Comparison of ENCODE assay signal across 8 cellular contexts in genomic region chr19:58003153-58003828, GRCh38. TPM values are rescaled to one million over a fixed set of nuclear protein-coding genes. Genes with fewer than 3 reads are reported as not detected.
DNase-seq lines count a peak whose midpoint lies in the region; ATAC-seq, FAIRE-seq and TF ChIP-seq lines count a peak whose summit lies in the region.

No MANE protein-coding gene starts in this region.

- H2AFZ ChIP-seq in DND-41 (ENCODE audit: low read depth, low read length): peak overlapping the region; percentile 98
- H2AFZ ChIP-seq in fibroblast of lung (ENCODE audit: low read length): peak overlapping the region; percentile 91
- peak overlapping the region; percentile 99 for H2AFZ ChIP-seq in osteoblast (ENCODE audit: low read length)

- no peak for FAIRE-seq in H54 (lab: Jason Lieb, UNC)
- FAIRE-seq in GM12892 (lab: Jason Lieb, UNC): no peak

- H3K36me3 ChIP-seq in DND-41 (ENCODE audit: insufficient read depth, low read length) (peaks cover 77% of the 10 kb centered on the region), Panc1 (ENCODE audit: control insufficient read depth, insufficient read depth, low read length) (peaks cover 3% of the 10 kb centered on the region; the same call in 1 of the 2 replicates), fibroblast of lung (ENCODE audit: control insufficient read depth, insufficient read depth, low read length) (peaks cover 21% of the 10 kb centered on the region), osteoblast (ENCODE audit: insufficient read depth, low read length) (peaks cover 47% of the 10 kb centered on the region)

- H3K9me3 ChIP-seq in DND-41 (ENCODE audit: insufficient read depth, low read length, severe bottlenecking): peaks cover 51% of the 10 kb centered on the region
- H3K9me3 ChIP-seq in Panc1 (ENCODE audit: control insufficient read depth, insufficient read depth, low read depth, low read length): peaks cover 58% of the 10 kb centered on the region; the same call in 1 of the 2 replicates
- H3K9me3 ChIP-seq in fibroblast of lung (ENCODE audit: control insufficient read depth, insufficient read depth, low read depth, low read length): peaks cover 5% of the 10 kb centered on the region
- H3K9me3 ChIP-seq in osteoblast (ENCODE audit: low read depth, low read length): peaks cover 3% of the 10 kb centered on the region

- intact Hi-C loops in Panc1 (cut with micrococcal nuclease; ENCODE audit: unreplicated experiment): no loop called here

- POLR2A ChIA-PET in Panc1 (lab: Charles Lee): interaction anchor here (0.5 kb wide), 1 partner anchor 151 kb away, joined by 5 read pairs; no protein-coding TSS in a partner anchor

- H3K27me3 ChIP-seq in DND-41 (ENCODE audit: insufficient read depth, low read length, poor library complexity) (no peaks in the 10 kb centered on the region), Panc1 (ENCODE audit: control insufficient read depth, insufficient read depth, low read length) (no peaks in the 10 kb centered on the region), fibroblast of lung (ENCODE audit: control insufficient read depth, insufficient read depth, low read length) (no peaks in the 10 kb centered on the region), osteoblast (ENCODE audit: insufficient read depth, low read length) (no peaks in the 10 kb centered on the region)

- peaks cover 48% of the 10 kb centered on the region for H3K79me2 ChIP-seq in DND-41 (ENCODE audit: insufficient read depth, low read length)
- peaks cover 13% of the 10 kb centered on the region for H3K79me2 ChIP-seq in fibroblast of lung (ENCODE audit: control insufficient read depth, insufficient read depth, low read length)
- H3K79me2 ChIP-seq in osteoblast (ENCODE audit: insufficient read depth, low read length): peaks cover 39% of the 10 kb centered on the region

- CTCF ChIA-PET in Panc1 (lab: Charles Lee): interaction anchor here (0.6 kb wide), 1 partner anchor 149 kb away, joined by 3 read pairs; no protein-coding TSS in a partner anchor

- H3K9ac ChIP-seq in DND-41 (ENCODE audit: low read depth, low read length) (peak overlapping the region; percentile 90), fibroblast of lung (ENCODE audit: insufficient read depth, low read length) (peak overlapping the region; percentile 95)

- in situ Hi-C loops in Panc1 (cut with HindIII; ENCODE audit: low pct_unique_long_range_greater_than_20kb, low sequenced_read_pairs): no loop called here

- DNase-seq in DND-41: no peak
- no peak for DNase-seq in Panc1 (ENCODE audit: low read depth, low spot score)
- DNase-seq in fibroblast of lung (ENCODE audit: low read depth in 2 of 2): peak; percentile 32 to 42
- peak; percentile 67 for DNase-seq in osteoblast (ENCODE audit: insufficient read length, low spot score, missing footprints)
- no peak for DNase-seq in H54 (ENCODE audit: insufficient read length, low spot score)
- DNase-seq in GM12892 (ENCODE audit: insufficient read length): no peak

- peak overlapping the region; percentile 76 to 95; a peak in 3 of 4 replicates for H3K4me3 ChIP-seq in DND-41 (ENCODE audit: low read depth in 1 of 2, low read length in 2 of 2)
- peak overlapping the region; percentile 71 to 90 for H3K4me3 ChIP-seq in Panc1 (ENCODE audit: low read depth in 2 of 2, low read length in 2 of 2)
- peak overlapping the region; percentile 66 to 95 (median 78) for H3K4me3 ChIP-seq in fibroblast of lung (replicated peaks in 1 of 4; ENCODE audit: control extremely low read depth in 1 of 4, insufficient read depth in 1 of 4, low read depth in 3 of 4, low read length in 4 of 4)
- H3K4me3 ChIP-seq in osteoblast (ENCODE audit: insufficient read depth, low read length): peak overlapping the region; percentile 88

- H3K27ac ChIP-seq in DND-41 (ENCODE audit: low read length): peak overlapping the region; percentile 90
- peak overlapping the region; percentile 85 for H3K27ac ChIP-seq in Panc1 (ENCODE audit: low read length)
- H3K27ac ChIP-seq in fibroblast of lung (ENCODE audit: insufficient read depth, low read length): peak overlapping the region; percentile 87
- H3K27ac ChIP-seq in osteoblast (ENCODE audit: low read depth, low read length): peak overlapping the region; percentile 42

- TF ChIP-seq CTCF in DND-41 (IDR thresholded peaks at IDR 0.05; ENCODE audit: borderline replicate concordance, extremely low read depth, low read length, poor library complexity, severe bottlenecking) (no peak), Panc1 (IDR thresholded peaks at IDR 0.05) (no peak), fibroblast of lung (conservative IDR thresholded peaks at IDR 0.05 in 1 of 2, IDR thresholded peaks at IDR 0.05 in 1 of 2; ENCODE audit: low read depth in 1 of 2, low read length in 2 of 2) (no peak), osteoblast (IDR thresholded peaks at IDR 0.05; ENCODE audit: extremely low read depth, low read depth, low read length) (no peak)

- H3K4me1 ChIP-seq in DND-41 (ENCODE audit: insufficient read depth, low read length) (peaks cover 52% of the 10 kb centered on the region), Panc1 (ENCODE audit: control insufficient read depth, insufficient read depth, low read length) (no peaks in the 10 kb centered on the region), fibroblast of lung (ENCODE audit: control insufficient read depth, extremely low read depth, insufficient read depth, low read length) (no peaks in the 10 kb centered on the region), osteoblast (ENCODE audit: insufficient read depth, low read length) (peaks cover 7% of the 10 kb centered on the region)

- no peaks in the 10 kb centered on the region for H4K20me1 ChIP-seq in DND-41 (ENCODE audit: insufficient read depth, low read length)
- no peaks in the 10 kb centered on the region for H4K20me1 ChIP-seq in fibroblast of lung (ENCODE audit: control insufficient read depth, extremely low read depth, insufficient read depth, low read length)
- no peaks in the 10 kb centered on the region for H4K20me1 ChIP-seq in osteoblast (ENCODE audit: insufficient read depth, low read length)

- no peak for TF ChIP-seq POLR2A in H54 (IDR thresholded peaks at IDR 0.05; ENCODE audit: low read depth, low read length)
- no peak for TF ChIP-seq POLR2A in GM12892 (IDR thresholded peaks at IDR 0.05; ENCODE audit: low read depth, low read length)

- BruUV-seq in Panc1 (replicated peaks; lab: Mats Ljungman, UMichigan): no TSS peak

- peak overlapping the region; percentile 91 for H3K4me2 ChIP-seq in DND-41 (ENCODE audit: insufficient read depth, low read length)
- H3K4me2 ChIP-seq in fibroblast of lung (ENCODE audit: extremely low read depth, insufficient read depth, low read length): peak overlapping the region; percentile 90
- H3K4me2 ChIP-seq in osteoblast (ENCODE audit: insufficient read depth, low read length): peak overlapping the region; percentile 98

- ATAC-seq in DND-41 (ENCODE audit: insufficient read depth, low read depth): no peak
- 0 out of 2 replicates have a peak, but pooled peaks have one; percentile 2 for ATAC-seq in Panc1
- no peak for ATAC-seq in GM18907 (IDR thresholded peaks at IDR 0.05; ENCODE audit: unreplicated experiment)
- ATAC-seq in HG03378 (IDR thresholded peaks at IDR 0.05; ENCODE audit: unreplicated experiment): no peak

RNA-seq across cellular contexts. Expression of gene ZNF606, which starts 0.7 kb away (rescaled TPM):
- total RNA-seq in Panc1 (2021; ENCODE audit: unreplicated experiment): 16.1 TPM
- 6.6 TPM for polyA plus RNA-seq in Panc1 (2012; ENCODE audit: insufficient read length)
- total RNA-seq in fibroblast of lung: 14.9 and 17.5 TPM in 2 replicates
- polyA plus RNA-seq in fibroblast of lung: 3.5 and 4.7 TPM in 2 replicates
- polyA plus RNA-seq in fibroblast of lung (2012): 3.3 and 4.0 TPM in 2 replicates
- 2.4 and 2.8 TPM in 2 replicates for polyA minus RNA-seq in fibroblast of lung (ENCODE audit: low replicate concordance)
- total RNA-seq in osteoblast: 16.3 and 17.4 TPM in 2 replicates
- 4.3 TPM for polyA plus RNA-seq in GM12892 (2012; ENCODE audit: missing spikeins)

RNA-seq across cellular contexts. Expression of gene C19orf18, which starts 29.0 kb away (rescaled TPM):
- total RNA-seq in Panc1 (2021; ENCODE audit: unreplicated experiment) (0.98 TPM), fibroblast of lung (0.26 and 0.83 TPM in 2 replicates), osteoblast (0.36 TPM in 1 of 2 replicates, not detected in the other)
- 0.65 TPM for polyA plus RNA-seq in Panc1 (2012; ENCODE audit: insufficient read length)
- polyA plus RNA-seq in fibroblast of lung: 0.09 and 0.17 TPM in 2 replicates
- 0.70 TPM in 1 of 2 replicates, not detected in the other for polyA plus RNA-seq in fibroblast of lung (2012)
- polyA minus RNA-seq in fibroblast of lung (ENCODE audit: low replicate concordance): not detected in 2 replicates
- 0.32 TPM for polyA plus RNA-seq in GM12892 (2012; ENCODE audit: missing spikeins)

RNA-seq across cellular contexts. Expression of gene ZSCAN1, which starts 30.5 kb away (rescaled TPM):
- not detected for total RNA-seq in Panc1 (2021; ENCODE audit: unreplicated experiment)
- not detected for polyA plus RNA-seq in Panc1 (2012; ENCODE audit: insufficient read length)
- total RNA-seq in fibroblast of lung: under 0.01 TPM in 1 of 2 replicates, not detected in the other
- not detected in 2 replicates for polyA plus RNA-seq in fibroblast of lung
- polyA plus RNA-seq in fibroblast of lung (2012): 0.09 TPM in 1 of 2 replicates, not detected in the other
- polyA minus RNA-seq in fibroblast of lung (ENCODE audit: low replicate concordance): not detected in 2 replicates
- total RNA-seq in osteoblast: 0.36 TPM in 1 of 2 replicates, not detected in the other
- polyA plus RNA-seq in GM12892 (2012; ENCODE audit: missing spikeins): not detected

RNA-seq across cellular contexts. Expression of gene ZNF256, which starts 55.8 kb away (rescaled TPM):
- total RNA-seq in Panc1 (2021; ENCODE audit: unreplicated experiment) (10.1 TPM), fibroblast of lung (5.1 and 6.3 TPM in 2 replicates), osteoblast (5.8 and 5.9 TPM in 2 replicates)
- polyA plus RNA-seq in Panc1 (2012; ENCODE audit: insufficient read length): 3.6 TPM
- polyA plus RNA-seq in fibroblast of lung: 3.0 and 3.7 TPM in 2 replicates
- polyA plus RNA-seq in fibroblast of lung (2012): 2.1 and 2.3 TPM in 2 replicates
- 0.44 and 3.9 TPM in 2 replicates for polyA minus RNA-seq in fibroblast of lung (ENCODE audit: low replicate concordance)
- 3.9 TPM for polyA plus RNA-seq in GM12892 (2012; ENCODE audit: missing spikeins)

RNA-seq across cellular contexts. Expression of gene ZNF135, which starts 55.8 kb away (rescaled TPM):
- total RNA-seq in Panc1 (2021; ENCODE audit: unreplicated experiment): not detected
- polyA plus RNA-seq in Panc1 (2012; ENCODE audit: insufficient read length): not detected
- 6.2 and 11.2 TPM in 2 replicates for total RNA-seq in fibroblast of lung
- polyA plus RNA-seq in fibroblast of lung: 5.6 and 6.6 TPM in 2 replicates
- polyA plus RNA-seq in fibroblast of lung (2012): 3.1 and 3.2 TPM in 2 replicates
- polyA minus RNA-seq in fibroblast of lung (ENCODE audit: low replicate concordance): 1.1 and 7.4 TPM in 2 replicates
- total RNA-seq in osteoblast: 6.5 and 8.3 TPM in 2 replicates
- polyA plus RNA-seq in GM12892 (2012; ENCODE audit: missing spikeins): not detected

Comparison
In these comparisons a context has a peak if more than half of its experiments do, and no peak if none do; other contexts are left out.
1. DNase-seq: peak in fibroblast of lung (2 of 2) and osteoblast (single experiment); none in DND-41 (single experiment), Panc1 (single experiment), H54 (single experiment) and GM12892 (single experiment).
2. Peak in every context shown above with its lines, with median percentiles within 50 percentile points of each other: H2AFZ ChIP-seq, H3K27ac ChIP-seq, H3K4me2 ChIP-seq and H3K4me3 ChIP-seq.